In the genomic region with DNA sequence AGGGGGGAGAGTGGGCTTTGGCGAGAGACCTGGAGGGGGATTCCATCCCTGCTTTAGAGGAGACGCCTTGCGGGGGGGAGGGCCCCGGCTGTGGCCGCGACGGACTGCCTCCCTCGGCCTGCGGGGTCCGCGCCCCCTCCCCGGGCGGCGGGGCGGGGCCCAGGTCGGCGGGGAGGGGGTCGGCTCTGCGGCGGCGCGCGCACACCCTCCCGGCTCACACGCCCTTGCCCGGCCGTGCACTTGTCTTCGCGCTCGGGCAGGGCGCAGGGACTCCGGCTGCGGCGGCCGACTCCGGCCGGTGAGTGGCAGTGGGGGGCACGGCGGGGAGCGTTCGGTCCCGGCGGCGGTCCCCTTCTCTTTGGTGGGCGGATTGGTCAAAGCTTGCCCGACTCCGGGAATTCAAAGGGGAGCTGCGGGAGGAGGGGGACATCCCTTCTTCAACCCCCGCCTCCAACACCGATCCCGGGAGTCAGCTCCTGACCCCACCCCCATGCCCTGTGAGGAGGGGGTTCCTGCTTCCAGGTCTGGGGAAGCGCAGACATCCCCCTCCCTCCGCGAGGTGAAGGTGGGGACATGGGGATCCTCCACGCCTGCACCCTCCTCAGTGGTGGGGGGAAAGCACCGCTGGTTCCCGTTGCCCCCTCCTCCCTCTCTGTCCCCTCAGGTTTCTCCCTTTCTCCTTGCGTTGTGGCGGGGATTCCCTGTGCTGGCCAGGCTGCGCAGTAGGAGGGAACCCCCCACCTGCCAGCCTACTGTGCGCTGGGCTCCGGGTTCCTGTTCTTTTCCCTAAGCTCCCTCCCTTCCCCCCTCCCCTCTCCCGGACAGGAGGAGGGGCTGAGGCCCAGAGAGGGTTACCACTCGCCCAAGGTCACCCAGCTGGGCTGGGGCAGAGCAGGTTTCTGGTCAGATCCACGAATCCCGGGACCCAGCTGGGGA, we compare ENCODE assay signal across 12 cellular contexts. TPM values are rescaled to one million over a fixed set of nuclear protein-coding genes. Genes with fewer than 3 reads are reported as not detected.
DNase-seq lines count a peak whose midpoint lies in the region; ATAC-seq and TF ChIP-seq lines count a peak whose summit lies in the region.
"Had no signal": no experiment of that assay in that cellular context is flagged by ENCODE, and none has a peak within 500 bp of the region (broad histone marks: within the 10 kb centered on the region; RNA-seq: fewer than 3 reads in every experiment).

No MANE protein-coding gene starts in this region.

- no peak overlapping the region for H3K9ac ChIP-seq in neural progenitor cell

- H3K27me3 Mint-ChIP-seq in central memory CD8-positive, alpha-beta T cell = peaks cover 66% of the 10 kb centered on the region
- peaks cover 30% of the 10 kb centered on the region for H3K27me3 Mint-ChIP-seq in neural progenitor cell (ENCODE audit: insufficient read depth, low read depth)

- no peak for ATAC-seq in central memory CD8-positive, alpha-beta T cell (replicated peaks; ENCODE audit: extremely low read depth, poor library complexity, severe bottlenecking)
- no peak for ATAC-seq in GM21723 (IDR thresholded peaks at IDR 0.05; ENCODE audit: unreplicated experiment)

- H3K36me3 Mint-ChIP-seq in central memory CD8-positive, alpha-beta T cell (ENCODE audit: insufficient read depth) = peaks cover 18% of the 10 kb centered on the region
- no peaks in the 10 kb centered on the region for H3K36me3 Mint-ChIP-seq in neural progenitor cell

- DNase-seq in NCI-H1436 (lab: John Stamatoyannopoulos, UW) (peak; percentile 6), NCI-H1436 treated with DMSO at 0.1 percent for 48 hours (lab: John Stamatoyannopoulos, UW) (no peak), neural progenitor cell (ENCODE audit: low spot score) (peak; percentile 50), SIG-M5 treated with dmso at 0.1 percent for 504 hours (lab: John Stamatoyannopoulos, UW; ENCODE audit: unreplicated experiment) (no peak), NCI-H524 treated with DMSO at 0.1 percent for 48 hours (lab: John Stamatoyannopoulos, UW) (no peak)
- DNase-seq in central memory CD8-positive, alpha-beta T cell (ENCODE audit: low spot score in 2 of 2) = no peak
- DNase-seq: activated CD4-positive, CD25-positive, alpha-beta regulatory T cell; activated naive CD4-positive, alpha-beta T cell treated with anti-CD3 and anti-CD28 coated beads for 36 hours; effector memory CD4-positive, alpha-beta T cell; posterior cingulate gyrus had no signal

- peak overlapping the region; percentile 88 for H3K4me2 ChIP-seq in neural progenitor cell

- TF ChIP-seq CTCF in HEK293 (tag by site-specific recombination; IDR thresholded peaks at IDR 0.05) (no peak), neural progenitor cell (IDR thresholded peaks at IDR 0.05) (no peak)

- POLR2A ChIA-PET in HEK293 (lab: Yijun Ruan, JAX) = no interaction called here

- H4K20me1 ChIP-seq in neural progenitor cell (ENCODE audit: low read depth) = peaks cover 48% of the 10 kb centered on the region

- H3K79me2 ChIP-seq in neural progenitor cell (ENCODE audit: low read depth) = no peaks in the 10 kb centered on the region

- H3F3A ChIP-seq in neural progenitor cell (ENCODE audit: low read depth) = peaks cover 63% of the 10 kb centered on the region

- H3K4me3 ChIP-seq in HEK293 (ENCODE audit: low read depth, low read length) (peak overlapping the region; percentile 22), neural progenitor cell (peak overlapping the region; percentile 43)

- H2AFZ ChIP-seq in neural progenitor cell (replicated peaks) = no peak overlapping the region

- no peaks in the 10 kb centered on the region for H3K9me3 Mint-ChIP-seq in central memory CD8-positive, alpha-beta T cell
- H3K9me3 Mint-ChIP-seq in neural progenitor cell = no peaks in the 10 kb centered on the region
- H3K9me3 Mint-ChIP-seq: activated naive CD4-positive, alpha-beta T cell treated with anti-CD3 and anti-CD28 coated beads for 36 hours had no signal

- peaks cover 37% of the 10 kb centered on the region for H3K4me1 Mint-ChIP-seq in central memory CD8-positive, alpha-beta T cell
- peaks cover 38% of the 10 kb centered on the region for H3K4me1 Mint-ChIP-seq in neural progenitor cell

- H3K36me3 ChIP-seq in HEK293 (ENCODE audit: control insufficient read depth in 2 of 2, insufficient read depth in 1 of 2, low read length in 2 of 2) = no peaks in the 10 kb centered on the region
- no peaks in the 10 kb centered on the region for H3K36me3 ChIP-seq in neural progenitor cell

- H3K27ac ChIP-seq in HEK293 (ENCODE audit: extremely low read depth, low read depth, low read length) (no peak overlapping the region), neural progenitor cell (no peak overlapping the region)

- peak overlapping the region; percentile 34 for H3K4me3 Mint-ChIP-seq in central memory CD8-positive, alpha-beta T cell
- peak overlapping the region; percentile 87 for H3K4me3 Mint-ChIP-seq in neural progenitor cell
- H3K4me3 Mint-ChIP-seq: activated naive CD4-positive, alpha-beta T cell treated with anti-CD3 and anti-CD28 coated beads for 36 hours had no signal

- peaks cover 68% of the 10 kb centered on the region for H3K27me3 ChIP-seq in neural progenitor cell

- no peak overlapping the region for H3K27ac Mint-ChIP-seq in central memory CD8-positive, alpha-beta T cell (ENCODE audit: low read depth)
- H3K27ac Mint-ChIP-seq in neural progenitor cell = no peak overlapping the region
- H3K27ac Mint-ChIP-seq: activated naive CD4-positive, alpha-beta T cell treated with anti-CD3 and anti-CD28 coated beads for 36 hours had no signal

- CTCF ChIA-PET in HEK293 (lab: Yijun Ruan, JAX) = interaction anchor here (0.6 to 2.9 kb wide), 6 partner anchors 14 to 46 kb away, joined by 3 to 12 read pairs (median 4); a partner anchor contains a TSS

- H3K9me3 ChIP-seq in HEK293 (ENCODE audit: control insufficient read depth, insufficient read depth, low read depth, low read length) = no peaks in the 10 kb centered on the region
- no peaks in the 10 kb centered on the region for H3K9me3 ChIP-seq in neural progenitor cell (ENCODE audit: low read depth)

- H3K4me1 ChIP-seq in HEK293 (ENCODE audit: control insufficient read depth, insufficient read depth, low read length) (peaks cover 6% of the 10 kb centered on the region; the same call in 1 of the 2 replicates), neural progenitor cell (peaks cover 45% of the 10 kb centered on the region)

TF ChIP-seq in HEK293, 187 proteins besides CTCF, POLR2A, EP300 and RAD21 (continues in another document):
- TF ChIP-seq ZBTB17 (tag by site-specific recombination; IDR thresholded peaks at IDR 0.05) (0 out of 2 replicates have a peak, but pooled peaks have one; percentile 10), ZNF24 (tag by site-specific recombination; IDR thresholded peaks at IDR 0.05) (no peak), ZNF302 (tag by site-specific recombination; IDR thresholded peaks at IDR 0.05; ENCODE audit: low read depth) (no peak), ZNF184 (tag by site-specific recombination; IDR thresholded peaks at IDR 0.05) (no peak), ZNF529 (tag by site-specific recombination; IDR thresholded peaks at IDR 0.05; ENCODE audit: insufficient replicate concordance) (no peak), ZNF366 (tag by site-specific recombination; conservative IDR thresholded peaks at IDR 0.05) (0 out of 2 replicates have a peak, but pooled peaks have one; percentile 27), ZSCAN30 (tag by site-specific recombination; IDR thresholded peaks at IDR 0.05) (no peak), ZBTB48 (tag by site-specific recombination; IDR thresholded peaks at IDR 0.05) (no peak), SALL2 (tag by site-specific recombination; IDR thresholded peaks at IDR 0.05; ENCODE audit: borderline replicate concordance) (no peak), REPIN1 (tag by site-specific recombination; IDR thresholded peaks at IDR 0.05; ENCODE audit: low read depth) (no peak), ZNF843 (tag by site-specific recombination; IDR thresholded peaks at IDR 0.05) (no peak), ZNF133 (tag by site-specific recombination; IDR thresholded peaks at IDR 0.05) (no peak)
- TF ChIP-seq, protein P1, sequence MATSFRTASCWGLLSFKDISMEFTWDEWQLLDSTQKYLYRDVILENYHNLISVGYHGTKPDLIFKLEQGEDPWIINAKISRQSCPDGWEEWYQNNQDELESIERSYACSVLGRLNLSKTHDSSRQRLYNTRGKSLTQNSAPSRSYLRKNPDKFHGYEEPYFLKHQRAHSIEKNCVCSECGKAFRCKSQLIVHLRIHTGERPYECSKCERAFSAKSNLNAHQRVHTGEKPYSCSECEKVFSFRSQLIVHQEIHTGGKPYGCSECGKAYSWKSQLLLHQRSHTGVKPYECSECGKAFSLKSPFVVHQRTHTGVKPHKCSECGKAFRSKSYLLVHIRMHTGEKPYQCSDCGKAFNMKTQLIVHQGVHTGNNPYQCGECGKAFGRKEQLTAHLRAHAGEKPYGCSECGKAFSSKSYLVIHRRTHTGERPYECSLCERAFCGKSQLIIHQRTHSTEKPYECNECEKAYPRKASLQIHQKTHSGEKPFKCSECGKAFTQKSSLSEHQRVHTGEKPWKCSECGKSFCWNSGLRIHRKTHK (tag by site-specific recombination; IDR thresholded peaks at IDR 0.05) = no peak
- TF ChIP-seq, protein P2, sequence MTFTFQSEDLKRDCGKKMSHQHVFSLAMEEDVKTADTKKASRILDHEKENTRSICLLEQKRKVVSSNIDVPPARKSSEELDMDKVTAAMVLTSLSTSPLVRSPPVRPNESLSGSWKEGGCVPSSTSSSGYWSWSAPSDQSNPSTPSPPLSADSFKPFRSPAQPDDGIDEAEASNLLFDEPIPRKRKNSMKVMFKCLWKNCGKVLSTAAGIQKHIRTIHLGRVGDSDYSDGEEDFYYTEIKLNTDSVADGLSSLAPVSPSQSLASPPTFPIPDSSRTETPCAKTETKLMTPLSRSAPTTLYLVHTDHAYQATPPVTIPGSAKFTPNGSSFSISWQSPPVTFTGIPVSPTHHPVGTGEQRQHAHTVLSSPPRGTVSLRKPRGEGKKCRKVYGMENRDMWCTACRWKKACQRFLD (tag by site-specific recombination; IDR thresholded peaks at IDR 0.05) = no peak
- TF ChIP-seq, protein P3, sequence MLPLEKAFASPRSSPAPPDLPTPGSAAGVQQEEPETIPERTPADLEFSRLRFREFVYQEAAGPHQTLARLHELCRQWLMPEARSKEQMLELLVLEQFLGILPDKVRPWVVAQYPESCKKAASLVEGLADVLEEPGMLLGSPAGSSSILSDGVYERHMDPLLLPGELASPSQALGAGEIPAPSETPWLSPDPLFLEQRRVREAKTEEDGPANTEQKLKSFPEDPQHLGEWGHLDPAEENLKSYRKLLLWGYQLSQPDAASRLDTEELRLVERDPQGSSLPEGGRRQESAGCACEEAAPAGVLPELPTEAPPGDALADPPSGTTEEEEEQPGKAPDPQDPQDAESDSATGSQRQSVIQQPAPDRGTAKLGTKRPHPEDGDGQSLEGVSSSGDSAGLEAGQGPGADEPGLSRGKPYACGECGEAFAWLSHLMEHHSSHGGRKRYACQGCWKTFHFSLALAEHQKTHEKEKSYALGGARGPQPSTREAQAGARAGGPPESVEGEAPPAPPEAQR (tag by site-specific recombination; IDR thresholded peaks at IDR 0.05) = no peak

RNA-seq across cellular contexts. Expression of a gene that starts 14.6 kb away (rescaled TPM):
- total RNA-seq in neural progenitor cell (ENCODE audit: low replicate concordance) = 1.8 and 5.5 TPM in 2 replicates

RNA-seq across cellular contexts. Expression of a gene that starts 19.5 kb away (rescaled TPM):
- 23.3 and 54.9 TPM in 2 replicates for total RNA-seq in neural progenitor cell (ENCODE audit: low replicate concordance)

RNA-seq across cellular contexts. Expression of a gene that starts 55.7 kb away (rescaled TPM):
- total RNA-seq in neural progenitor cell (ENCODE audit: low replicate concordance) = 4.7 and 14.4 TPM in 2 replicates

Comparison
In these comparisons a context has a peak if more than half of its experiments do, and no peak if none do; other contexts are left out.
1. DNase-seq: peak in NCI-H1436 (single experiment) and neural progenitor cell (single experiment); none in NCI-H1436 treated with DMSO at 0.1 percent for 48 hours (single experiment), central memory CD8-positive, alpha-beta T cell (0 of 2), SIG-M5 treated with dmso at 0.1 percent for 504 hours (single experiment) and NCI-H524 treated with DMSO at 0.1 percent for 48 hours (single experiment).